In genomic region chr14:75429562-75429961, GRCh38 we compare ENCODE assay signal across 8 cellular contexts. TPM values are rescaled to one million over a fixed set of nuclear protein-coding genes. Genes with fewer than 3 reads are reported as not detected.
DNase-seq lines count a peak whose midpoint lies in the region; ATAC-seq and TF ChIP-seq lines count a peak whose summit lies in the region.

No MANE protein-coding gene starts in this region.

- H3K9me3 Mint-ChIP-seq in CD8-positive, alpha-beta memory T cell, result peaks cover 0 to 3% (median 0%) of the 10 kb centered on the region in 5 donors

- peaks cover 32% of the 10 kb centered on the region for H3K79me2 ChIP-seq in fibroblast of lung (ENCODE audit: control insufficient read depth, insufficient read depth, low read length)

- in situ Hi-C loops in brain microvascular endothelial cell (cut with HindIII; ENCODE audit: low pct_ligation_motif_present, low sequenced_read_pairs), result no loop called here

- H3K27ac Mint-ChIP-seq in CD8-positive, alpha-beta memory T cell, result no peak overlapping the region

- no peak overlapping the region for H3K4me3 ChIP-seq in CD8-positive, alpha-beta memory T cell (ENCODE audit: low read length)
- peak overlapping the region in 2 of 4 donors; percentile 75 to 85 for H3K4me3 ChIP-seq in Peyer's patch
- H3K4me3 ChIP-seq in fibroblast of lung (replicated peaks in 1 of 4; ENCODE audit: control extremely low read depth in 1 of 4, insufficient read depth in 1 of 4, low read depth in 3 of 4, low read length in 4 of 4), result peak overlapping the region; percentile 74 to 85 (median 77)
- H3K4me3 ChIP-seq in brain microvascular endothelial cell (ENCODE audit: low read depth, low read length), result no peak overlapping the region

- DNase-seq in CD8-positive, alpha-beta memory T cell, result no peak
- no peak for DNase-seq in Peyer's patch
- no peak for DNase-seq in fibroblast of lung (ENCODE audit: low read depth in 2 of 2)
- peak; percentile 67 for DNase-seq in pons (ENCODE audit: low spot score)
- no peak for DNase-seq in brain microvascular endothelial cell
- no peak for DNase-seq in DMS153 (lab: John Stamatoyannopoulos, UW)

- peaks cover 6% of the 10 kb centered on the region for H3K4me1 ChIP-seq in CD8-positive, alpha-beta memory T cell (ENCODE audit: insufficient read depth, low read length)
- H3K4me1 ChIP-seq in Peyer's patch (peaks cover 4 to 55% (median 5%) of the 10 kb centered on the region in 4 donors), fibroblast of lung (ENCODE audit: control insufficient read depth, extremely low read depth, insufficient read depth, low read length) (peaks cover 6% of the 10 kb centered on the region)

- CTCF ChIA-PET in CD8-positive, alpha-beta memory T cell (lab: Charles Lee), result no interaction called here

- peak overlapping the region; percentile 92 for H3K4me2 ChIP-seq in fibroblast of lung (ENCODE audit: extremely low read depth, insufficient read depth, low read length)

- no peaks in the 10 kb centered on the region for H4K20me1 ChIP-seq in fibroblast of lung (ENCODE audit: control insufficient read depth, extremely low read depth, insufficient read depth, low read length)

- POLR2A ChIA-PET in CD8-positive, alpha-beta memory T cell (lab: Charles Lee), result no interaction called here

- no peak overlapping the region for H3K27ac ChIP-seq in CD8-positive, alpha-beta memory T cell (ENCODE audit: low read depth, low read length)
- H3K27ac ChIP-seq in Peyer's patch (peak overlapping the region in 3 of 4 donors; percentile 78 to 87 (median 81)), fibroblast of lung (ENCODE audit: insufficient read depth, low read length) (no peak overlapping the region), brain microvascular endothelial cell (no peak overlapping the region)

- TF ChIP-seq CTCF in Peyer's patch (IDR thresholded peaks at IDR 0.05) (no peak), fibroblast of lung (conservative IDR thresholded peaks at IDR 0.05 in 1 of 2, IDR thresholded peaks at IDR 0.05 in 1 of 2; ENCODE audit: low read depth in 1 of 2, low read length in 2 of 2) (no peak), brain microvascular endothelial cell (IDR thresholded peaks at IDR 0.05; ENCODE audit: low read depth, low read length, missing control alignments) (no peak)

- H3K9me3 ChIP-seq in CD8-positive, alpha-beta memory T cell (ENCODE audit: low read length), result no peaks in the 10 kb centered on the region
- H3K9me3 ChIP-seq in Peyer's patch, result no peaks in the 10 kb centered on the region
- H3K9me3 ChIP-seq in fibroblast of lung (ENCODE audit: control insufficient read depth, insufficient read depth, low read depth, low read length), result no peaks in the 10 kb centered on the region

- H3K36me3 ChIP-seq in CD8-positive, alpha-beta memory T cell (ENCODE audit: insufficient read depth, low read length), result no peaks in the 10 kb centered on the region
- H3K36me3 ChIP-seq in Peyer's patch (peaks cover 0 to 24% (median 0%) of the 10 kb centered on the region in 3 donors), fibroblast of lung (ENCODE audit: control insufficient read depth, insufficient read depth, low read length) (peaks cover 8% of the 10 kb centered on the region), brain microvascular endothelial cell (replicated peaks) (no peaks in the 10 kb centered on the region)

- H3K9ac ChIP-seq in fibroblast of lung (ENCODE audit: insufficient read depth, low read length), result no peak overlapping the region

- peaks cover 23 to 47% of the 10 kb centered on the region in 2 donors for H3K27me3 Mint-ChIP-seq in CD8-positive, alpha-beta memory T cell

- peaks cover 0 to 4% (median 0%) of the 10 kb centered on the region in 3 donors for H3K36me3 Mint-ChIP-seq in CD8-positive, alpha-beta memory T cell

- TF ChIP-seq POLR2A in Peyer's patch (IDR thresholded peaks at IDR 0.05), result no peak

- H2AFZ ChIP-seq in fibroblast of lung (ENCODE audit: low read length), result no peak overlapping the region

- ATAC-seq in HG03469 (IDR thresholded peaks at IDR 0.05; ENCODE audit: unreplicated experiment) (no peak), HG03025 (IDR thresholded peaks at IDR 0.05; ENCODE audit: low FRiP score, unreplicated experiment) (no peak)

- H3K27me3 ChIP-seq in CD8-positive, alpha-beta memory T cell (ENCODE audit: insufficient read depth, low read length, poor library complexity, severe bottlenecking), result peaks cover 10% of the 10 kb centered on the region
- no peaks in the 10 kb centered on the region for H3K27me3 ChIP-seq in Peyer's patch
- no peaks in the 10 kb centered on the region for H3K27me3 ChIP-seq in fibroblast of lung (ENCODE audit: control insufficient read depth, insufficient read depth, low read length)
- H3K27me3 ChIP-seq in brain microvascular endothelial cell (replicated peaks), result no peaks in the 10 kb centered on the region

- peak overlapping the region; percentile 68 to 81 (median 78) for H3K4me3 Mint-ChIP-seq in CD8-positive, alpha-beta memory T cell

- peaks cover 0 to 15% (median 0%) of the 10 kb centered on the region in 3 donors for H3K4me1 Mint-ChIP-seq in CD8-positive, alpha-beta memory T cell

RNA-seq across cellular contexts. Expression of gene JDP2, which starts 1.7 kb away (rescaled TPM):
- under 1 TPM; 0.24 to 0.53 TPM for total RNA-seq in CD8-positive, alpha-beta memory T cell
- polyA plus RNA-seq in CD8-positive, alpha-beta memory T cell, result not detected
- total RNA-seq in Peyer's patch (100 to 1,000 TPM in 1 of 4 donors, 10 to 100 TPM in 3; 56.7 to 111 (median 67.2) TPM), fibroblast of lung (86.3 and 95.3 TPM in 2 replicates)
- polyA plus RNA-seq in fibroblast of lung, result 32.4 and 40.8 TPM in 2 replicates
- 34.5 and 39.1 TPM in 2 replicates for polyA plus RNA-seq in fibroblast of lung (2012)
- polyA minus RNA-seq in fibroblast of lung (ENCODE audit: low replicate concordance), result 8.0 and 9.8 TPM in 2 replicates

Comparison
In these comparisons a context has a peak if more than half of its experiments do, and no peak if none do; other contexts are left out.
1. H3K27ac ChIP-seq: peak in Peyer's patch (3 of 4); none in CD8-positive, alpha-beta memory T cell (single experiment), fibroblast of lung (single experiment) and brain microvascular endothelial cell (single experiment).
2. H3K4me3 ChIP-seq: peak in fibroblast of lung (4 of 4); none in CD8-positive, alpha-beta memory T cell (single experiment) and brain microvascular endothelial cell (single experiment).
3. RNA of gene JDP2, which starts 1.7 kb away (total RNA-seq): 86.3 to 95.3 TPM in fibroblast of lung and 56.7 to 111 TPM in Peyer's patch; 0.24 to 0.53 TPM in CD8-positive, alpha-beta memory T cell; every median in the first group is over 10 times any median in the second.